In the genomic region with DNA sequence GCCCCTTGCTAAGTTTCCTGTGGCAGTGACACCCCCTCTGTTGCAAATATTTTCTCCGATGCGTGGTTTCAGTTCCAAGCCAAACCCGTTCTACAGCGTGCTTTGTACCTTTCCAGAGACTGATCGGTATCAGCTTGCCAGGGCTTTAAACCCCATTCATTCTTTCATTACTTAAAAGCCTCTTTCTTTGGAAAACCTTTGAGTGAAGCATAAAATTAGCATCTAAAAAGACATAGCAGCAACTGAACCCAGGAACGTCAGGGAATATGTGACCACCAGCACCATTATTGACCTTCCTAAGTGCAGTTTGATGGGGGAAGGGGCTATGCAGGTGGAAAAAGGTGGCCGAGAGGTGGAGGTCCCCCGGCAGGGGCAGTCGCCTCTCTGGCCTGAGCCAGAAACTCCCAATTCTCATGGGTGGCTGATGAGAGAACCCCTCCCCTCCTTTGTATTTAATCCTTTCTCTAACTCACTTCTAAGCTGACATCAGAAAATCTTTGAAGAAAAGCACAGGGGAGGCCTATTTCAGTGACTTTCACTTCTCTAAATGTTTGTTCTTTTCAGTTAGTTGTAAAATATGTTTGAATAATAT, we compare ENCODE assay signal across 8 cellular contexts.
A peak's percentile ranks its signal among the peaks of the same experiment; 100 is the strongest.
DNase-seq lines count a peak whose midpoint lies in the region; ATAC-seq lines count a peak whose summit lies in the region.

No MANE protein-coding gene starts in this region.

- no peak overlapping the region for H3K27ac Mint-ChIP-seq in activated CD4-positive, alpha-beta T cell treated with anti-CD3 and anti-CD28 coated beads, Interleukin-2, amount 10 ng/mL, durations not matched to agents 24 days and 14 days
- H3K27ac Mint-ChIP-seq in dendritic cell treated with granulocyte-macrophage colony-stimulating factor and Interleukin-4, amounts not matched to agents 40 ng/mL and 50 ng/mL, for 4 days = peak overlapping the region; percentile 32

- H3K27me3 ChIP-seq in rectal smooth muscle tissue (ENCODE audit: control insufficient read depth, insufficient read depth, low read length) = no peaks in the 10 kb centered on the region

- H3K4me3 Mint-ChIP-seq in activated CD4-positive, alpha-beta T cell treated with anti-CD3 and anti-CD28 coated beads, Interleukin-2, amount 10 ng/mL, durations not matched to agents 24 days and 14 days = peak overlapping the region; percentile 38
- no peak overlapping the region for H3K4me3 Mint-ChIP-seq in dendritic cell treated with granulocyte-macrophage colony-stimulating factor and Interleukin-4, amounts not matched to agents 40 ng/mL and 50 ng/mL, for 4 days

- intact Hi-C loops in activated CD4-positive, alpha-beta T cell treated with anti-CD3 and anti-CD28 coated beads, Interleukin-2, amount 10 ng/mL, durations not matched to agents 24 days and 14 days (cut with micrococcal nuclease) = loop anchor here (5.0 kb wide), 1 partner anchor 38 kb away; no protein-coding TSS in a partner anchor
- intact Hi-C loops in dendritic cell treated with granulocyte-macrophage colony-stimulating factor and Interleukin-4, amounts not matched to agents 40 ng/mL and 50 ng/mL, for 4 days (cut with micrococcal nuclease) = no loop called here

- H3K4me1 Mint-ChIP-seq in activated CD4-positive, alpha-beta T cell treated with anti-CD3 and anti-CD28 coated beads, Interleukin-2, amount 10 ng/mL, durations not matched to agents 24 days and 14 days = peaks cover 26% of the 10 kb centered on the region
- H3K4me1 Mint-ChIP-seq in dendritic cell treated with granulocyte-macrophage colony-stimulating factor and Interleukin-4, amounts not matched to agents 40 ng/mL and 50 ng/mL, for 4 days (ENCODE audit: low read depth) = peaks cover 33% of the 10 kb centered on the region

- no peaks in the 10 kb centered on the region for H3K36me3 ChIP-seq in rectal smooth muscle tissue (ENCODE audit: control insufficient read depth, insufficient read depth, low read length)

- no peaks in the 10 kb centered on the region for H3K4me1 ChIP-seq in rectal smooth muscle tissue (ENCODE audit: control insufficient read depth, insufficient read depth, low read length)

- DNase-seq in activated CD4-positive, alpha-beta T cell treated with anti-CD3 and anti-CD28 coated beads, Interleukin-2, amount 10 ng/mL, durations not matched to agents 24 days and 14 days = peak; percentile 65
- no peak for DNase-seq in activated CD4-positive, alpha-beta T cell treated with anti-CD3 and anti-CD28 coated beads for 48 hours
- DNase-seq in HPDE6-E6E7 (ENCODE audit: extremely low spot score) = peak; percentile 40
- no peak for DNase-seq in NCI-H2196 (lab: John Stamatoyannopoulos, UW; ENCODE audit: unreplicated experiment)
- no peak for DNase-seq in cerebellar nuclear complex (lab: John Stamatoyannopoulos, UW)

- ATAC-seq in GM21367 (IDR thresholded peaks at IDR 0.05; ENCODE audit: unreplicated experiment) = no peak

- H3K4me3 ChIP-seq in rectal smooth muscle tissue (ENCODE audit: low read length) = peak overlapping the region; percentile 21

- H3K36me3 Mint-ChIP-seq in activated CD4-positive, alpha-beta T cell treated with anti-CD3 and anti-CD28 coated beads, Interleukin-2, amount 10 ng/mL, durations not matched to agents 24 days and 14 days (ENCODE audit: low read depth) = peaks cover 3% of the 10 kb centered on the region
- peaks cover 1% of the 10 kb centered on the region for H3K36me3 Mint-ChIP-seq in dendritic cell treated with granulocyte-macrophage colony-stimulating factor and Interleukin-4, amounts not matched to agents 40 ng/mL and 50 ng/mL, for 4 days (ENCODE audit: low read depth)

- H3K9me3 Mint-ChIP-seq in activated CD4-positive, alpha-beta T cell treated with anti-CD3 and anti-CD28 coated beads, Interleukin-2, amount 10 ng/mL, durations not matched to agents 24 days and 14 days = peaks cover 23% of the 10 kb centered on the region
- peaks cover 20% of the 10 kb centered on the region for H3K9me3 Mint-ChIP-seq in dendritic cell treated with granulocyte-macrophage colony-stimulating factor and Interleukin-4, amounts not matched to agents 40 ng/mL and 50 ng/mL, for 4 days

- no peaks in the 10 kb centered on the region for H3K27me3 Mint-ChIP-seq in activated CD4-positive, alpha-beta T cell treated with anti-CD3 and anti-CD28 coated beads, Interleukin-2, amount 10 ng/mL, durations not matched to agents 24 days and 14 days
- no peaks in the 10 kb centered on the region for H3K27me3 Mint-ChIP-seq in dendritic cell treated with granulocyte-macrophage colony-stimulating factor and Interleukin-4, amounts not matched to agents 40 ng/mL and 50 ng/mL, for 4 days

- H3K9ac ChIP-seq in rectal smooth muscle tissue (ENCODE audit: low read length) = peak overlapping the region; percentile 24

- H3K27ac ChIP-seq in rectal smooth muscle tissue (ENCODE audit: low read depth, low read length) = no peak overlapping the region

Comparison
In these comparisons a context has a peak if more than half of its experiments do, and no peak if none do; other contexts are left out.
1. DNase-seq: peak in activated CD4-positive, alpha-beta T cell treated with anti-CD3 and anti-CD28 coated beads, Interleukin-2, amount 10 ng/mL, durations not matched to agents 24 days and 14 days (single experiment) and HPDE6-E6E7 (single experiment); none in activated CD4-positive, alpha-beta T cell treated with anti-CD3 and anti-CD28 coated beads for 48 hours (single experiment), NCI-H2196 (single experiment) and cerebellar nuclear complex (0 of 2).